In genomic region chr3:14786369-14786768, GRCh38 we compare ENCODE assay signal across 38 cellular contexts. TPM values are rescaled to one million over a fixed set of nuclear protein-coding genes. Genes with fewer than 3 reads are reported as not detected.
"Had no signal": no experiment of that assay in that cellular context is flagged by ENCODE, and none has a peak within 500 bp of the region (broad histone marks: within the 10 kb centered on the region; RNA-seq: fewer than 3 reads in every experiment).

No MANE protein-coding gene starts in this region.

- H3K4me3 Mint-ChIP-seq: activated B cell treated with CpG ODN at 0.5 μM for 24 hours; activated CD4-positive, alpha-beta memory T cell treated with anti-CD3 and anti-CD28 coated beads for 36 hours; activated CD4-positive, alpha-beta T cell treated with anti-CD3 and anti-CD28 coated beads, Interleukin-2, amount 10 ng/mL, durations not matched to agents 24 days and 14 days; activated CD8-positive, alpha-beta T cell treated with anti-CD3 and anti-CD28 coated beads for 36 hours; activated naive CD4-positive, alpha-beta T cell treated with anti-CD3 and anti-CD28 coated beads, Interleukin-2, amount 10 ng/mL, durations not matched to agents 7 days and 5 days; activated naive CD4-positive, alpha-beta T cell treated with anti-CD3 and anti-CD28 coated beads, Interleukin-2, amount 50 U/mL, for 24 hours; activated naive CD8-positive, alpha-beta T cell; activated naive CD8-positive, alpha-beta T cell treated with anti-CD3 and anti-CD28 coated beads, Interleukin-2, amount 10 ng/mL, durations not matched to agents 7 days and 5 days; activated naive CD8-positive, alpha-beta T cell treated with anti-CD3 and anti-CD28 coated beads, Interleukin-2, amount 50 U/mL, for 24 hours; activated T-cell treated with anti-CD3 and anti-CD28 coated beads, Interleukin-2, amount 50 U/mL, for 4 hours; activated T-cell treated with anti-CD3 and anti-CD28 coated beads, Interleukin-2, amount 50 U/mL, for 72 hours; activated T-helper 1 cell treated with anti-CD3 and anti-CD28 coated beads, Interleukin-12 subunit alpha, Interleukin-12 subunit beta, Interleukin-2, Interleukin-4 antibody, amounts not matched to agents 30 ng/mL and 10 ng/mL and 1 ng/mL, durations not matched to agents 14 hours and 24 hours and 36 hours; activated T-helper 17 cell treated with anti-CD3 and anti-CD28 coated beads, Interleukin-2, amount 50 U/mL, for 72 hours; brain; central memory CD8-positive, alpha-beta T cell; T-helper 1 cell treated with Interleukin-12 subunit alpha and Interleukin-12 subunit beta and Interleukin-4 antibody, amounts not matched to agents 30 μg/mL and 1 μg/mL, for 36 hours; T-helper 2 cell treated with Interferon-gamma antibody and Interleukin-4, amounts not matched to agents 5 μg/mL and 100 μg/mL, for 36 hours had no signal

- H3K4me1 Mint-ChIP-seq: activated B cell treated with CpG ODN at 0.5 μM for 24 hours; activated CD4-positive, alpha-beta T cell treated with anti-CD3 and anti-CD28 coated beads, Interleukin-2, amount 10 ng/mL, durations not matched to agents 24 days and 14 days; activated naive CD4-positive, alpha-beta T cell treated with anti-CD3 and anti-CD28 coated beads, Interleukin-2, amount 50 U/mL, for 24 hours; activated naive CD8-positive, alpha-beta T cell treated with anti-CD3 and anti-CD28 coated beads, Interleukin-2, amount 50 U/mL, for 24 hours; activated T-helper 17 cell treated with anti-CD3 and anti-CD28 coated beads, Interleukin-2, amount 50 U/mL, for 72 hours; central memory CD8-positive, alpha-beta T cell had no signal

- H3K4me1 ChIP-seq: ascending aorta had no signal

- H3K9me3 Mint-ChIP-seq: activated B cell treated with CpG ODN at 0.5 μM for 24 hours; activated CD4-positive, alpha-beta memory T cell treated with anti-CD3 and anti-CD28 coated beads for 36 hours; activated CD4-positive, alpha-beta T cell treated with anti-CD3 and anti-CD28 coated beads, Interleukin-2, amount 10 ng/mL, durations not matched to agents 24 days and 14 days; activated CD8-positive, alpha-beta T cell treated with anti-CD3 and anti-CD28 coated beads for 36 hours; activated naive CD4-positive, alpha-beta T cell treated with anti-CD3 and anti-CD28 coated beads, Interleukin-2, amount 10 ng/mL, durations not matched to agents 7 days and 5 days; activated naive CD4-positive, alpha-beta T cell treated with anti-CD3 and anti-CD28 coated beads, Interleukin-2, amount 50 U/mL, for 24 hours; activated naive CD8-positive, alpha-beta T cell treated with anti-CD3 and anti-CD28 coated beads, Interleukin-2, amount 10 ng/mL, durations not matched to agents 7 days and 5 days; activated naive CD8-positive, alpha-beta T cell treated with anti-CD3 and anti-CD28 coated beads, Interleukin-2, amount 50 U/mL, for 24 hours; activated T-cell treated with anti-CD3 and anti-CD28 coated beads, Interleukin-2, amount 50 U/mL, for 4 hours; activated T-cell treated with anti-CD3 and anti-CD28 coated beads, Interleukin-2, amount 50 U/mL, for 72 hours; activated T-helper 1 cell treated with anti-CD3 and anti-CD28 coated beads, Interleukin-12 subunit alpha, Interleukin-12 subunit beta, Interleukin-2, Interleukin-4 antibody, amounts not matched to agents 30 ng/mL and 10 ng/mL and 1 ng/mL, durations not matched to agents 14 hours and 24 hours and 36 hours; activated T-helper 17 cell treated with anti-CD3 and anti-CD28 coated beads, Interleukin-2, amount 50 U/mL, for 72 hours; central memory CD8-positive, alpha-beta T cell; T-helper 1 cell treated with Interleukin-12 subunit alpha and Interleukin-12 subunit beta and Interleukin-4 antibody, amounts not matched to agents 30 μg/mL and 1 μg/mL, for 36 hours; T-helper 2 cell treated with Interferon-gamma antibody and Interleukin-4, amounts not matched to agents 5 μg/mL and 100 μg/mL, for 36 hours had no signal

- H3K27me3 ChIP-seq: ascending aorta, cardiac muscle cell had no signal

- H3K27ac Mint-ChIP-seq: activated B cell treated with CpG ODN at 0.5 μM for 24 hours; activated CD4-positive, alpha-beta memory T cell treated with anti-CD3 and anti-CD28 coated beads for 36 hours; activated CD4-positive, alpha-beta T cell treated with anti-CD3 and anti-CD28 coated beads, Interleukin-2, amount 10 ng/mL, durations not matched to agents 24 days and 14 days; activated CD8-positive, alpha-beta T cell treated with anti-CD3 and anti-CD28 coated beads for 36 hours; activated naive CD4-positive, alpha-beta T cell treated with anti-CD3 and anti-CD28 coated beads, Interleukin-2, amount 10 ng/mL, durations not matched to agents 7 days and 5 days; activated naive CD4-positive, alpha-beta T cell treated with anti-CD3 and anti-CD28 coated beads, Interleukin-2, amount 50 U/mL, for 24 hours; activated naive CD8-positive, alpha-beta T cell; activated naive CD8-positive, alpha-beta T cell treated with anti-CD3 and anti-CD28 coated beads, Interleukin-2, amount 10 ng/mL, durations not matched to agents 7 days and 5 days; activated naive CD8-positive, alpha-beta T cell treated with anti-CD3 and anti-CD28 coated beads, Interleukin-2, amount 50 U/mL, for 24 hours; activated T-cell treated with anti-CD3 and anti-CD28 coated beads, Interleukin-2, amount 50 U/mL, for 72 hours; activated T-helper 1 cell treated with anti-CD3 and anti-CD28 coated beads, Interleukin-12 subunit alpha, Interleukin-12 subunit beta, Interleukin-2, Interleukin-4 antibody, amounts not matched to agents 30 ng/mL and 10 ng/mL and 1 ng/mL, durations not matched to agents 14 hours and 24 hours and 36 hours; activated T-helper 17 cell treated with anti-CD3 and anti-CD28 coated beads, Interleukin-2, amount 50 U/mL, for 72 hours; T-helper 1 cell treated with Interleukin-12 subunit alpha and Interleukin-12 subunit beta and Interleukin-4 antibody, amounts not matched to agents 30 μg/mL and 1 μg/mL, for 36 hours; T-helper 2 cell treated with Interferon-gamma antibody and Interleukin-4, amounts not matched to agents 5 μg/mL and 100 μg/mL, for 36 hours had no signal

- H3K27ac ChIP-seq: ascending aorta, cardiac muscle cell had no signal

- H3K9me3 ChIP-seq: ascending aorta had no signal

- DNase-seq: activated B cell treated with CpG ODN at 0.5 μM for 24 hours; activated CD4-positive, alpha-beta memory T cell treated with anti-CD3 and anti-CD28 coated beads for 36 hours; activated CD4-positive, alpha-beta T cell treated with anti-CD3 and anti-CD28 coated beads for 4 hours; activated CD4-positive, alpha-beta T cell treated with anti-CD3 and anti-CD28 coated beads, Interleukin-2, amount 10 ng/mL, durations not matched to agents 24 days and 14 days; activated CD4-positive, alpha-beta T cell treated with anti-CD3 and anti-CD28 coated beads, Interleukin-2, amount 50 U/mL, for 1 hour; activated CD4-positive, alpha-beta T cell treated with anti-CD3 and anti-CD28 coated beads, Interleukin-2, amount 50 U/mL, for 4 hours; activated CD4-positive, CD25-positive, alpha-beta regulatory T cell treated with anti-CD3 and anti-CD28 coated beads, Interleukin-2, amount 50 U/mL, for 72 hours; activated CD8-positive, alpha-beta memory T cell treated with anti-CD3 and anti-CD28 coated beads, Interleukin-2, amount 50 U/mL, for 4 hours; activated CD8-positive, alpha-beta T cell treated with anti-CD3 and anti-CD28 coated beads for 36 hours; activated effector memory CD4-positive, alpha-beta T cell treated with anti-CD3 and anti-CD28 coated beads, Interleukin-2, amount 50 U/mL, for 16 hours; activated gamma-delta T cell treated with Interleukin-2 at 50 U/mL for 16 hours; activated naive CD4-positive, alpha-beta T cell; activated naive CD4-positive, alpha-beta T cell treated with anti-CD3 and anti-CD28 coated beads, Interleukin-2, amount 10 ng/mL, durations not matched to agents 7 days and 5 days; activated naive CD8-positive, alpha-beta T cell treated with anti-CD3 and anti-CD28 coated beads, Interleukin-2, amount 10 ng/mL, durations not matched to agents 7 days and 5 days; activated naive CD8-positive, alpha-beta T cell treated with anti-CD3 and anti-CD28 coated beads, Interleukin-2, amount 50 U/mL, for 24 hours; activated T-cell treated with anti-CD3 and anti-CD28 coated beads for 4 hours; activated T-cell treated with anti-CD3 and anti-CD28 coated beads, Interleukin-2, amount 50 U/mL, for 1 hour; activated T-cell treated with anti-CD3 and anti-CD28 coated beads, Interleukin-2, amount 50 U/mL, for 4 hours; activated T-cell treated with anti-CD3 and anti-CD28 coated beads, Interleukin-2, amount 50 U/mL, for 72 hours; amygdala; anterior cingulate cortex; caudate nucleus; cerebellar nuclear complex; T-helper 1 cell; T-helper 2 cell; T-helper 9 cell had no signal

- H3K36me3 ChIP-seq: ascending aorta, cardiac muscle cell had no signal

- H3K4me3 ChIP-seq: ascending aorta, cardiac muscle cell had no signal

- H3K36me3 Mint-ChIP-seq: activated CD4-positive, alpha-beta memory T cell treated with anti-CD3 and anti-CD28 coated beads for 36 hours; activated naive CD4-positive, alpha-beta T cell treated with anti-CD3 and anti-CD28 coated beads, Interleukin-2, amount 10 ng/mL, durations not matched to agents 7 days and 5 days; activated naive CD4-positive, alpha-beta T cell treated with anti-CD3 and anti-CD28 coated beads, Interleukin-2, amount 50 U/mL, for 24 hours; activated naive CD8-positive, alpha-beta T cell; activated naive CD8-positive, alpha-beta T cell treated with anti-CD3 and anti-CD28 coated beads, Interleukin-2, amount 10 ng/mL, durations not matched to agents 7 days and 5 days; brain had no signal

- ATAC-seq: activated CD8-positive, alpha-beta T cell treated with anti-CD3 and anti-CD28 coated beads for 36 hours; activated naive CD8-positive, alpha-beta T cell treated with anti-CD3 and anti-CD28 coated beads, Interleukin-2, amount 50 U/mL, for 24 hours; activated T-cell treated with anti-CD3 and anti-CD28 coated beads, Interleukin-2, amount 50 U/mL, for 4 hours; activated T-cell treated with anti-CD3 and anti-CD28 coated beads, Interleukin-2, amount 50 U/mL, for 72 hours; activated T-helper 17 cell treated with anti-CD3 and anti-CD28 coated beads, Interleukin-2, amount 50 U/mL, for 72 hours had no signal

RNA-seq across cellular contexts. Expression of gene FGD5, which starts 32.4 kb away (rescaled TPM):
- total RNA-seq: activated B cell treated with CpG ODN at 0.5 μM for 24 hours; activated CD8-positive, alpha-beta memory T cell treated with anti-CD3 and anti-CD28 coated beads for 36 hours; activated CD8-positive, alpha-beta T cell treated with anti-CD3 and anti-CD28 coated beads for 36 hours; activated T-cell treated with anti-CD3 and anti-CD28 coated beads, Interleukin-2, amount 50 U/mL, for 72 hours; activated T-helper 1 cell treated with anti-CD3 and anti-CD28 coated beads, Interleukin-12 subunit alpha, Interleukin-12 subunit beta, Interleukin-2, Interleukin-4 antibody, amounts not matched to agents 30 ng/mL and 10 ng/mL and 1 ng/mL, durations not matched to agents 14 hours and 24 hours and 36 hours; bronchial epithelial cell had no signal
